21 cellular contexts compared by ENCODE assay signal in genomic region chr15:29031502-29032228, GRCh38.
DNase-seq lines count a peak whose midpoint lies in the region; ATAC-seq and FAIRE-seq lines count a peak whose summit lies in the region.
"Had no signal": no experiment of that assay in that cellular context is flagged by ENCODE, and none has a peak within 500 bp of the region (broad histone marks: within the 10 kb centered on the region; RNA-seq: fewer than 3 reads in every experiment).

No MANE protein-coding gene starts in this region.

- no peaks in the 10 kb centered on the region for H3K4me1 ChIP-seq in small intestine (ENCODE audit: control insufficient read depth in 2 of 2, insufficient read depth in 1 of 2, low read depth in 1 of 2, low read length in 1 of 2)
- H3K4me1 ChIP-seq: ascending aorta had no signal

- peaks cover 17% of the 10 kb centered on the region for H3K36me3 Mint-ChIP-seq in activated CD8-positive, alpha-beta memory T cell treated with anti-CD3 and anti-CD28 coated beads, Interleukin-2, amount 10 ng/mL, durations not matched to agents 7 days and 5 days
- H3K36me3 Mint-ChIP-seq in activated naive CD8-positive, alpha-beta T cell treated with anti-CD3 and anti-CD28 coated beads, Interleukin-2, amount 50 U/mL, for 24 hours (ENCODE audit: low read depth) = peaks cover 14% of the 10 kb centered on the region

- no peak overlapping the region for H3K4me3 ChIP-seq in small intestine (ENCODE audit: low read depth in 1 of 2, low read length in 2 of 2)
- H3K4me3 ChIP-seq: ascending aorta, dorsolateral prefrontal cortex, pancreas had no signal

- FAIRE-seq in small intestine (lab: Jason Lieb, UNC) = no peak
- FAIRE-seq: D721Med, pancreas had no signal

- no peaks in the 10 kb centered on the region for H3K9me3 ChIP-seq in small intestine (ENCODE audit: control insufficient read depth, low read depth)
- H3K9me3 ChIP-seq: ascending aorta, pancreas had no signal

- H3K27me3 Mint-ChIP-seq in activated CD8-positive, alpha-beta memory T cell treated with anti-CD3 and anti-CD28 coated beads, Interleukin-2, amount 10 ng/mL, durations not matched to agents 7 days and 5 days = no peaks in the 10 kb centered on the region
- H3K27me3 Mint-ChIP-seq in activated naive CD8-positive, alpha-beta T cell treated with anti-CD3 and anti-CD28 coated beads, Interleukin-2, amount 50 U/mL, for 24 hours = no peaks in the 10 kb centered on the region

- ATAC-seq in activated CD8-positive, alpha-beta memory T cell treated with anti-CD3 and anti-CD28 coated beads, Interleukin-2, amount 10 ng/mL, durations not matched to agents 7 days and 5 days = peak; percentile 82
- peak; percentile 78 for ATAC-seq in activated naive CD8-positive, alpha-beta T cell treated with anti-CD3 and anti-CD28 coated beads, Interleukin-2, amount 50 U/mL, for 24 hours
- no peak for ATAC-seq in HG02852 (IDR thresholded peaks at IDR 0.05; ENCODE audit: unreplicated experiment)
- ATAC-seq: pancreas, right cardiac atrium had no signal

- peak overlapping the region; percentile 79 for H3K27ac Mint-ChIP-seq in activated CD8-positive, alpha-beta memory T cell treated with anti-CD3 and anti-CD28 coated beads, Interleukin-2, amount 10 ng/mL, durations not matched to agents 7 days and 5 days
- H3K27ac Mint-ChIP-seq in activated naive CD8-positive, alpha-beta T cell treated with anti-CD3 and anti-CD28 coated beads, Interleukin-2, amount 50 U/mL, for 24 hours = peak overlapping the region; percentile 64
- H3K27ac Mint-ChIP-seq: nephron had no signal

- H3K36me3 ChIP-seq in small intestine (ENCODE audit: control insufficient read depth in 2 of 2, insufficient read depth in 2 of 2, low read length in 2 of 2) = no peaks in the 10 kb centered on the region
- H3K36me3 ChIP-seq: ascending aorta, pancreas had no signal

- H3K27me3 ChIP-seq in small intestine (ENCODE audit: control insufficient read depth in 2 of 2, insufficient read depth in 2 of 2, low read length in 2 of 2) = no peaks in the 10 kb centered on the region
- H3K27me3 ChIP-seq: ascending aorta, dorsolateral prefrontal cortex, pancreas had no signal

- peaks cover 29% of the 10 kb centered on the region for H3K4me1 Mint-ChIP-seq in activated CD8-positive, alpha-beta memory T cell treated with anti-CD3 and anti-CD28 coated beads, Interleukin-2, amount 10 ng/mL, durations not matched to agents 7 days and 5 days
- H3K4me1 Mint-ChIP-seq in activated naive CD8-positive, alpha-beta T cell treated with anti-CD3 and anti-CD28 coated beads, Interleukin-2, amount 50 U/mL, for 24 hours = peaks cover 46% of the 10 kb centered on the region
- H3K4me1 Mint-ChIP-seq: nephron had no signal

- no peak overlapping the region for H3K27ac ChIP-seq in small intestine (ENCODE audit: low read depth in 1 of 2, low read length in 1 of 2)
- H3K27ac ChIP-seq: ascending aorta, pancreas had no signal

- peak; percentile 78 for DNase-seq in activated CD8-positive, alpha-beta memory T cell treated with anti-CD3 and anti-CD28 coated beads, Interleukin-2, amount 10 ng/mL, durations not matched to agents 7 days and 5 days
- DNase-seq in activated CD8-positive, alpha-beta memory T cell treated with anti-CD3 and anti-CD28 coated beads, Interleukin-2, amount 50 U/mL, for 4 hours = no peak
- DNase-seq in CMK (ENCODE audit: low read depth) (peak; percentile 34), small intestine (peak; percentile 8), C1 segment of cervical spinal cord (lab: John Stamatoyannopoulos, UW) (no peak), islet precursor cell (no peak)
- DNase-seq in activated naive CD8-positive, alpha-beta T cell treated with anti-CD3 and anti-CD28 coated beads, Interleukin-2, amount 50 U/mL, for 24 hours = no peak
- DNase-seq: caudate nucleus; dorsolateral prefrontal cortex; EL; NCI-H1105; NCI-H2029 treated with DMSO at 0.1 percent for 48 hours; pancreas; right cardiac atrium; stimulated activated CD4-positive, alpha-beta T cell treated with anti-CD3 and anti-CD28 coated beads, Interleukin-12 subunit alpha, Interleukin-12 subunit beta, amount 100 ng/mL, for 4 hours; stimulated activated CD4-positive, alpha-beta T cell treated with anti-CD3 and anti-CD28 coated beads, Interleukin-4, amount 100 ng/mL, for 4 hours; trophoblast cell had no signal

- WGBS in small intestine, 3 donors = 80 to 84% (median 80%) methylated on average over 3 of the region's 3 CpGs

- H3K4me3 Mint-ChIP-seq in activated CD8-positive, alpha-beta memory T cell treated with anti-CD3 and anti-CD28 coated beads, Interleukin-2, amount 10 ng/mL, durations not matched to agents 7 days and 5 days = peak overlapping the region; percentile 6
- H3K4me3 Mint-ChIP-seq in activated naive CD8-positive, alpha-beta T cell treated with anti-CD3 and anti-CD28 coated beads, Interleukin-2, amount 50 U/mL, for 24 hours = no peak overlapping the region
- H3K4me3 Mint-ChIP-seq: nephron had no signal

- CTCF ChIA-PET in activated CD8-positive, alpha-beta memory T cell treated with anti-CD3 and anti-CD28 coated beads, Interleukin-2, amount 10 ng/mL, durations not matched to agents 7 days and 5 days (lab: Charles Lee) = interaction anchor here (0.8 to 1.2 kb wide), 2 partner anchors 59 to 71 kb away, joined by 3 to 7 read pairs; no protein-coding TSS in a partner anchor

- peaks cover 5% of the 10 kb centered on the region for H3K9me3 Mint-ChIP-seq in activated CD8-positive, alpha-beta memory T cell treated with anti-CD3 and anti-CD28 coated beads, Interleukin-2, amount 10 ng/mL, durations not matched to agents 7 days and 5 days (ENCODE audit: low read depth)
- peaks cover 7% of the 10 kb centered on the region for H3K9me3 Mint-ChIP-seq in activated naive CD8-positive, alpha-beta T cell treated with anti-CD3 and anti-CD28 coated beads, Interleukin-2, amount 50 U/mL, for 24 hours

Comparison
In these comparisons a context has a peak if more than half of its experiments do, and no peak if none do; other contexts are left out.
1. DNase-seq: peak in activated CD8-positive, alpha-beta memory T cell treated with anti-CD3 and anti-CD28 coated beads, Interleukin-2, amount 10 ng/mL, durations not matched to agents 7 days and 5 days (single experiment), CMK (single experiment) and small intestine (single experiment); none in activated CD8-positive, alpha-beta memory T cell treated with anti-CD3 and anti-CD28 coated beads, Interleukin-2, amount 50 U/mL, for 4 hours (single experiment), activated naive CD8-positive, alpha-beta T cell treated with anti-CD3 and anti-CD28 coated beads, Interleukin-2, amount 50 U/mL, for 24 hours (single experiment), C1 segment of cervical spinal cord (0 of 14) and islet precursor cell (single experiment).